Comparison of ENCODE assay signal across 8 cellular contexts in genomic region chr4:47031011-47031678, GRCh38. TPM values are rescaled to one million over a fixed set of nuclear protein-coding genes. Genes with fewer than 3 reads are reported as not detected.
DNase-seq lines count a peak whose midpoint lies in the region; ATAC-seq, FAIRE-seq and TF ChIP-seq lines count a peak whose summit lies in the region.

Gene GABRB1 (plus strand): TSS chr4:47031567.

- DNase-seq in H54 (ENCODE audit: insufficient read length, low spot score) (peak; percentile 9), RWPE2 (ENCODE audit: low spot score) (peak; percentile 42), cerebellar nuclear complex (lab: John Stamatoyannopoulos, UW) (peak; percentile 6 to 51), islet precursor cell (peak; percentile 77), AML-193 (lab: John Stamatoyannopoulos, UW) (no peak)

- ATAC-seq in RWPE2 (ENCODE audit: low read depth), result peak; percentile 46; the same call in 2 of the 3 replicates
- no peak for ATAC-seq in GM21381 (IDR thresholded peaks at IDR 0.05; ENCODE audit: unreplicated experiment)
- ATAC-seq in HG02798 (IDR thresholded peaks at IDR 0.05; ENCODE audit: poor library complexity, unreplicated experiment), result no peak

- TF ChIP-seq CTCF in RWPE2 (IDR thresholded peaks at IDR 0.05; ENCODE audit: poor library complexity, severe bottlenecking), result no peak

- H3K4me2 ChIP-seq in skeletal muscle satellite cell (ENCODE audit: low read length), result peak within 1 kb of the TSS; percentile 94

- H3K36me3 ChIP-seq in RWPE2 (ENCODE audit: low read depth) (no peaks in the 10 kb centered on the region), skeletal muscle satellite cell (ENCODE audit: insufficient read depth, low read length) (no peaks in the 10 kb centered on the region)

- H3K27me3 ChIP-seq in RWPE2 (ENCODE audit: insufficient read depth, poor library complexity, severe bottlenecking), result peaks cover 76% of the 10 kb centered on the region
- peaks cover 57% of the 10 kb centered on the region for H3K27me3 ChIP-seq in skeletal muscle satellite cell (ENCODE audit: control insufficient read depth, insufficient read depth, low read length)

- FAIRE-seq in H54 (lab: Jason Lieb, UNC), result no peak

- H3K4me3 ChIP-seq in RWPE2 (ENCODE audit: severe bottlenecking) (peak within 1 kb of the TSS; percentile 12), skeletal muscle satellite cell (ENCODE audit: low read length) (peak within 1 kb of the TSS; percentile 71)

- H3K27ac ChIP-seq in RWPE2 (ENCODE audit: poor library complexity, severe bottlenecking), result no peak within 1 kb of the TSS

- H3K9me3 ChIP-seq in RWPE2 (ENCODE audit: severe bottlenecking), result no peaks in the 10 kb centered on the region
- no peaks in the 10 kb centered on the region for H3K9me3 ChIP-seq in skeletal muscle satellite cell (replicated peaks; ENCODE audit: low read length)

- H3K4me1 ChIP-seq in RWPE2 (ENCODE audit: insufficient read depth, poor library complexity, severe bottlenecking), result no peaks in the 10 kb centered on the region
- H3K4me1 ChIP-seq in skeletal muscle satellite cell (ENCODE audit: control insufficient read depth, insufficient read depth, low read length), result peaks cover 15% of the 10 kb centered on the region

- TF ChIP-seq POLR2A in H54 (IDR thresholded peaks at IDR 0.05; ENCODE audit: low read depth, low read length), result no peak

- peak within 1 kb of the TSS; percentile 18 for H3K9ac ChIP-seq in skeletal muscle satellite cell (ENCODE audit: low read depth, low read length)

RNA-seq across cellular contexts. Expression of gene GABRB1, which starts in this region (rescaled TPM):
- total RNA-seq in skeletal muscle satellite cell (2012; rRNA removed), result not detected in 2 replicates

Comparison
In these comparisons a context has a peak if more than half of its experiments do, and no peak if none do; other contexts are left out.
1. DNase-seq: peak in H54 (single experiment), RWPE2 (single experiment), cerebellar nuclear complex (2 of 2) and islet precursor cell (single experiment); none in AML-193 (0 of 2).